ENCODE assay signal across 10 cellular contexts in the genomic region with DNA sequence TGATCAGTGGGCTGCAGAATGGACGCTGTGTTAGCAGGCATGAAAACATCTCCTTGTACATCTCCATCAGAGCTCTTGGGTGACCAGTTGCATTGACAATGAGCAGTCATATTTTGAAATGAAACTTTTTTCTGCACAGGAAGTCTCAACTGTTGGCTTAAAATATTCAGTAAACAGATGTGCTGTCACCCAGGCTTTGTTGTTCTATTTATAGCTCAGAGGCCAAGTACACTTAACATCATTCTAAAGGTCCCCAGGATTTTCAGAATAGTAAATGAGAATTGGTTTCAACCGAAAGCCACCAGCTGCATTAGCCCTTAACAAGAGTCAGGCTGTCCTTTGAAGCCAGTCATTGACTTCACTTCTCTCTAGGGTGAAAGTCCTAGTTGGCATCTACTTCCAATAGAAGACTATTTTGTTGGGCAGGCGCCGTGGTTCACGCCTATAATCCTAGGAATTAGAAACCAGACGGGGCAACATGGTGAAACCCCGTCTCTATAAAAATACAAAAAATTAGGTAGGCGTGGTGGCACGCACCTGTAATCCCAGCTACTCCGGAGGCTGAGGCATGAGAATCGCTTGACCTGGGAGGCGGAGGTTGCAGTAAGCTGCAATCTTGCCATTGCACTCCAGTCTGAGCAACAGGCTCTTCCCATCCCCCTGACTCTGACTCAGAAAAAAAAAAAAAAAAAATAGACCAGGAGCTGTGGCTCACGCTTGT. TPM values are rescaled to one million over a fixed set of nuclear protein-coding genes. Genes with fewer than 3 reads are reported as not detected.
DNase-seq lines count a peak whose midpoint lies in the region; ATAC-seq, FAIRE-seq and TF ChIP-seq lines count a peak whose summit lies in the region.
"Had no signal": no experiment of that assay in that cellular context is flagged by ENCODE, and none has a peak within 500 bp of the region (broad histone marks: within the 10 kb centered on the region; RNA-seq: fewer than 3 reads in every experiment).

No MANE protein-coding gene starts in this region.

- no peak overlapping the region for H3K4me3 ChIP-seq in KMS-11 (IDR thresholded peaks at IDR 0.05; ENCODE audit: insufficient read depth, low read depth, low read length)
- no peak overlapping the region for H3K4me3 ChIP-seq in neuronal stem cell (ENCODE audit: low read length in 2 of 2)
- H3K4me3 ChIP-seq: prostate gland, vagina had no signal

- H2BK15ac ChIP-seq in neuronal stem cell (ENCODE audit: low read length) = no peak overlapping the region

- FAIRE-seq in GM18507 (lab: Jason Lieb, UNC) = peak; percentile 95
- FAIRE-seq in H54 (lab: Jason Lieb, UNC) = no peak

- no peaks in the 10 kb centered on the region for H3K9me3 Mint-ChIP-seq in immature natural killer cell

- H3K4me1 Mint-ChIP-seq in immature natural killer cell = peaks cover 75 to 77% of the 10 kb centered on the region in 2 donors

- peak overlapping the region; percentile 85 to 98 (median 92) for H3K27ac Mint-ChIP-seq in immature natural killer cell

- peaks cover 77% of the 10 kb centered on the region for H3K4me1 ChIP-seq in KMS-11 (ENCODE audit: low read depth, poor library complexity, severe bottlenecking)
- peaks cover 2 to 12% of the 10 kb centered on the region in 2 donors for H3K4me1 ChIP-seq in neuronal stem cell (ENCODE audit: control insufficient read depth in 2 of 2, insufficient read depth in 1 of 2, low read depth in 1 of 2, low read length in 2 of 2)
- H3K4me1 ChIP-seq: prostate gland had no signal

- no peak overlapping the region for H4K91ac ChIP-seq in neuronal stem cell (ENCODE audit: low read depth, low read length, poor library complexity)

- ATAC-seq in GM21529 (IDR thresholded peaks at IDR 0.05; ENCODE audit: unreplicated experiment) = peak; percentile 58

- no peak for TF ChIP-seq POLR2A in H54 (IDR thresholded peaks at IDR 0.05; ENCODE audit: low read depth, low read length)

- H2AFZ ChIP-seq in KMS-11 (ENCODE audit: low read depth) (no peak overlapping the region), neuronal stem cell (ENCODE audit: low read length) (no peak overlapping the region)

- no peaks in the 10 kb centered on the region for H4K20me1 ChIP-seq in KMS-11 (ENCODE audit: insufficient read depth)

- H3K36me3 ChIP-seq in KMS-11 (ENCODE audit: insufficient read depth) (no peaks in the 10 kb centered on the region), neuronal stem cell (replicated peaks in 1 of 2; ENCODE audit: control insufficient read depth in 2 of 2, insufficient read depth in 2 of 2, low read length in 2 of 2) (no peaks in the 10 kb centered on the region)
- H3K36me3 ChIP-seq: prostate gland, vagina had no signal

- H3K27ac ChIP-seq in KMS-11 = peak overlapping the region; percentile 100
- H3K27ac ChIP-seq in neuronal stem cell (replicated peaks; ENCODE audit: low read length) = no peak overlapping the region
- H3K27ac ChIP-seq: prostate gland, vagina had no signal

- no peak overlapping the region for H2BK12ac ChIP-seq in neuronal stem cell (ENCODE audit: low read length)

- H3K4me2 ChIP-seq in KMS-11 (peak overlapping the region; percentile 91), neuronal stem cell (ENCODE audit: insufficient read depth, low read length, poor library complexity, severe bottlenecking) (no peak overlapping the region)

- H2BK120ac ChIP-seq in neuronal stem cell (ENCODE audit: low read depth, low read length) = no peak overlapping the region

- no peak overlapping the region for H3K14ac ChIP-seq in neuronal stem cell (ENCODE audit: low read length)

- H3K4ac ChIP-seq in neuronal stem cell (ENCODE audit: low read length) = no peak overlapping the region

- peaks cover 11% of the 10 kb centered on the region; the same call in 1 of the 2 replicates for H3K79me2 ChIP-seq in KMS-11 (ENCODE audit: insufficient read depth, low read depth)

- DNase-seq in GM18507 (ENCODE audit: extremely low spot score, insufficient read length, low read depth) = no peak
- peak; percentile 69 to 75 (median 72) for DNase-seq in immature natural killer cell
- DNase-seq in H54 (ENCODE audit: insufficient read length, low spot score) = no peak
- no peak for DNase-seq in activated CD8-positive, alpha-beta memory T cell treated with anti-CD3 and anti-CD28 coated beads, Interleukin-2, amount 50 U/mL, for 48 hours
- DNase-seq in GM10266 (ENCODE audit: extremely low spot score) = no peak
- DNase-seq in neuronal stem cell (ENCODE audit: low spot score) = no peak

- no peak overlapping the region for H3K23ac ChIP-seq in neuronal stem cell (ENCODE audit: low read depth, low read length, poor library complexity)

- no peak overlapping the region for H4K8ac ChIP-seq in neuronal stem cell (ENCODE audit: low read depth, low read length)

- H3K79me1 ChIP-seq in neuronal stem cell (ENCODE audit: low read depth, low read length) = no peaks in the 10 kb centered on the region

- H3K27me3 Mint-ChIP-seq in immature natural killer cell (ENCODE audit: low read depth in 3 of 3) = peaks cover 9 to 21% (median 18%) of the 10 kb centered on the region in 3 donors

- WGBS in neuronal stem cell (ENCODE audit: extremely low coverage in 2 of 2, insufficient read length in 2 of 2, insufficient replicate concordance in 1 of 2), 2 donors = no CpG with 5 or more reads among the region's 13 CpGs

- no peak overlapping the region for H2BK5ac ChIP-seq in neuronal stem cell (ENCODE audit: low read length)

- H3K36me3 Mint-ChIP-seq in immature natural killer cell = no peaks in the 10 kb centered on the region

- no peak overlapping the region for H2AK5ac ChIP-seq in neuronal stem cell (ENCODE audit: low read depth, low read length)

- H3K9ac ChIP-seq in KMS-11 (peak overlapping the region; percentile 73; the same call in 1 of the 2 replicates), neuronal stem cell (ENCODE audit: low read depth, low read length, poor library complexity) (no peak overlapping the region)

- no peaks in the 10 kb centered on the region for H3K27me3 ChIP-seq in KMS-11 (ENCODE audit: insufficient read depth, low read depth)
- peaks cover 2 to 19% (median 9%) of the 10 kb centered on the region in 3 experiments for H3K27me3 ChIP-seq in neuronal stem cell (ENCODE audit: control insufficient read depth in 3 of 3, insufficient read depth in 3 of 3, low read depth in 1 of 3, low read length in 3 of 3)
- H3K27me3 ChIP-seq: vagina had no signal

- TF ChIP-seq CTCF in KMS-11 (conservative IDR thresholded peaks at IDR 0.05; ENCODE audit: low read depth, low read length) = no peak
- TF ChIP-seq CTCF in GM10266 (IDR thresholded peaks at IDR 0.05; ENCODE audit: control insufficient read depth, insufficient read depth, low read depth, missing control alignments) = no peak

- H3K9me3 ChIP-seq in neuronal stem cell (replicated peaks in 1 of 2; ENCODE audit: control insufficient read depth in 2 of 2, insufficient read depth in 1 of 2, low read depth in 1 of 2, low read length in 2 of 2) = peaks cover 4 to 5% of the 10 kb centered on the region in 2 donors
- H3K9me3 ChIP-seq: prostate gland, vagina had no signal

- peak overlapping the region; percentile 70 to 80 (median 72) for H3K4me3 Mint-ChIP-seq in immature natural killer cell

- H3K18ac ChIP-seq in neuronal stem cell (ENCODE audit: low read length) = no peak overlapping the region

RNA-seq across cellular contexts. Expression of a gene that starts 7.9 kb away (rescaled TPM):
- 10 to 100 TPM; 10.4 to 22.6 (median 11.1) TPM for polyA plus RNA-seq in immature natural killer cell
- 3.9 TPM for polyA plus RNA-seq in neuronal stem cell (2013, experiment 1 of 2)
- 4.1 TPM for polyA plus RNA-seq in neuronal stem cell (2013, experiment 2 of 2)

RNA-seq across cellular contexts. Expression of a gene that starts 9.1 kb away (rescaled TPM):
- polyA plus RNA-seq in immature natural killer cell = 100 to 1,000 TPM in 1 of 3 donors, 10 to 100 TPM in 2; 46.5 to 100 (median 62.7) TPM
- polyA plus RNA-seq in neuronal stem cell (2013, experiment 1 of 2) = 93.1 TPM
- 91.5 TPM for polyA plus RNA-seq in neuronal stem cell (2013, experiment 2 of 2)

RNA-seq across cellular contexts. Expression of a gene that starts 32.0 kb away (rescaled TPM):
- 100 to 1,000 TPM in 1 of 3 donors, 10 to 100 TPM in 2; 33.6 to 105 (median 40.6) TPM for polyA plus RNA-seq in immature natural killer cell
- 31.5 TPM for polyA plus RNA-seq in neuronal stem cell (2013, experiment 1 of 2)
- 29.4 TPM for polyA plus RNA-seq in neuronal stem cell (2013, experiment 2 of 2)

Comparison
In these comparisons a context has a peak if more than half of its experiments do, and no peak if none do; other contexts are left out.
1. DNase-seq: peak in immature natural killer cell (3 of 3); none in GM18507 (single experiment), H54 (single experiment), activated CD8-positive, alpha-beta memory T cell treated with anti-CD3 and anti-CD28 coated beads, Interleukin-2, amount 50 U/mL, for 48 hours (single experiment), GM10266 (single experiment) and neuronal stem cell (single experiment).